ENCODE assay signal across 8 cellular contexts in the genomic region with DNA sequence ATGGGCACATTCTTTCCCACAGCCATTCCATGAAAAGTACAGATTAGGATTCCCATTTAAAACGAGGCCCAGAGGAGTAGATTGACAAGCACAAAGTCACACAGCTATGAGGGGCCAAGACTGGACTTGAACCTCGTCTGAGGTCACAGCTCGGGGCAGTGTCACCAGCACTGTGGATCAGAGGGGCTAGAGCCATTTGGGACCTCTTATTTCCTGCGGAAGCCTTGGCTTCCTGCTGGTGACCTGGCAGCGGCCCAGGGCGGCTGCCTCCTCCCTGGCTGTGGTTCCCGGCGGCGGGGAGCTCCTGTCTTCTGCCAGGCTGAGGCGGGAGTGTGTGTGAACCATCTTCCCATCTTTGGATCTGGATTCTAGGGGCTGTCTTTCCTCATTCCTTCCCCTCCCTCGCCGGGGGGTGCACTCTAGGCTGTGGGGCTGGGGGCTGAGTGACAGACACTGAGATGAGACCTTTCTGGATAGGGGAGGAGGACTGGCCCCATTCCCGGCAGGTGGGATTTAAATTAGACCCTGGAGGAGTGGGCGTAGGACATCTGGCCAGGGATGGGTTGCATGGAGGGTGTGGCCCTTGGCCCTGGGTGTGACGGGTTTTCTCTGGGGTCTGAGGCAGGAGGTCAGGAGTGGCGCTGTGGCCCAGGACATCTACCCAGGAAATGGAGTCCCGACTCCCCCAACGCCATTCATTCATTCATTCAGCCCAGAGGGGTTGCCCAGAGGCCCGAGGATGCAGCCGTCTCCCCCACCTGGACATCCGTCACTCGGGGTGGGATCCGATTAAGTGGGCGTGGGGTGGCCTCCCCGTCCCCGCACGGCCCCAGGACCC. TPM values are rescaled to one million over a fixed set of nuclear protein-coding genes. Genes with fewer than 3 reads are reported as not detected.
DNase-seq lines count a peak whose midpoint lies in the region; ATAC-seq, FAIRE-seq and TF ChIP-seq lines count a peak whose summit lies in the region.

No MANE protein-coding gene starts in this region.

- no peaks in the 10 kb centered on the region for H3K27me3 ChIP-seq in endocrine pancreas (ENCODE audit: control insufficient read depth, insufficient read depth, low read length)

- intact Hi-C loops in mucosa of descending colon (cut with DNase I, micrococcal nuclease): no loop called here

- ATAC-seq in HG03045 (IDR thresholded peaks at IDR 0.05; ENCODE audit: unreplicated experiment) (peak; percentile 3), mucosa of descending colon (peak; percentile 50), HG03135 (IDR thresholded peaks at IDR 0.05; ENCODE audit: unreplicated experiment) (no peak)

- H3K4me1 ChIP-seq in endocrine pancreas (ENCODE audit: control insufficient read depth, insufficient read depth, low read length) (no peaks in the 10 kb centered on the region), mucosa of descending colon (ENCODE audit: low read depth) (peaks cover 16% of the 10 kb centered on the region)

- H3K4me3 ChIP-seq in endocrine pancreas (ENCODE audit: control insufficient read depth, insufficient read depth, low read length) (peak overlapping the region; percentile 40), mucosa of descending colon (peak overlapping the region; percentile 44)

- DNase-seq in Daoy (ENCODE audit: low read depth) (peak; percentile 81), T-helper 9 cell (peak; percentile 13), mucosa of descending colon (peak; percentile 60 to 75 (median 70)), urothelium cell line (ENCODE audit: low spot score) (peak; percentile 49), D341Med (ENCODE audit: low spot score) (no peak)

- peak overlapping the region; percentile 84 for H3K9ac ChIP-seq in endocrine pancreas (ENCODE audit: control insufficient read depth, insufficient read depth, low read length)

- no peak for TF ChIP-seq CTCF in mucosa of descending colon (IDR thresholded peaks at IDR 0.05)

- no peak for FAIRE-seq in urothelium cell line (lab: Jason Lieb, UNC)

- H3K9me3 ChIP-seq in endocrine pancreas (ENCODE audit: control insufficient read depth, low read length): no peaks in the 10 kb centered on the region
- no peaks in the 10 kb centered on the region for H3K9me3 ChIP-seq in mucosa of descending colon

- no peaks in the 10 kb centered on the region for H3K36me3 ChIP-seq in endocrine pancreas (ENCODE audit: control insufficient read depth, insufficient read depth, low read length)
- no peaks in the 10 kb centered on the region for H3K36me3 ChIP-seq in mucosa of descending colon (ENCODE audit: low read depth)

RNA-seq across cellular contexts. Expression of a gene that starts 0.9 kb away (rescaled TPM):
- total RNA-seq in Daoy (2014; rRNA removed; shearing (Covaris generic)): 47.2 and 70.7 TPM in 2 replicates
- total RNA-seq in mucosa of descending colon: 10 to 100 TPM; 36.0 to 53.5 (median 44.1) TPM

RNA-seq across cellular contexts. Expression of a gene that starts 30.4 kb away (rescaled TPM):
- 150 and 213 TPM in 2 replicates for total RNA-seq in Daoy (2014; rRNA removed; shearing (Covaris generic))
- total RNA-seq in mucosa of descending colon: 1 to 10 TPM; 2.4 to 6.3 (median 5.4) TPM

RNA-seq across cellular contexts. Expression of a gene that starts 43.0 kb away (rescaled TPM):
- 313 and 339 TPM in 2 replicates for total RNA-seq in Daoy (2014; rRNA removed; shearing (Covaris generic))
- 100 to 1,000 TPM; 145 to 177 (median 163) TPM for total RNA-seq in mucosa of descending colon

Comparison
In these comparisons a context has a peak if more than half of its experiments do, and no peak if none do; other contexts are left out.
1. RNA of a gene that starts 30.4 kb away (total RNA-seq): 150 to 213 TPM in Daoy; 2.4 to 6.3 TPM in mucosa of descending colon; every median in the first group is over 10 times any median in the second.